In the genomic region with DNA sequence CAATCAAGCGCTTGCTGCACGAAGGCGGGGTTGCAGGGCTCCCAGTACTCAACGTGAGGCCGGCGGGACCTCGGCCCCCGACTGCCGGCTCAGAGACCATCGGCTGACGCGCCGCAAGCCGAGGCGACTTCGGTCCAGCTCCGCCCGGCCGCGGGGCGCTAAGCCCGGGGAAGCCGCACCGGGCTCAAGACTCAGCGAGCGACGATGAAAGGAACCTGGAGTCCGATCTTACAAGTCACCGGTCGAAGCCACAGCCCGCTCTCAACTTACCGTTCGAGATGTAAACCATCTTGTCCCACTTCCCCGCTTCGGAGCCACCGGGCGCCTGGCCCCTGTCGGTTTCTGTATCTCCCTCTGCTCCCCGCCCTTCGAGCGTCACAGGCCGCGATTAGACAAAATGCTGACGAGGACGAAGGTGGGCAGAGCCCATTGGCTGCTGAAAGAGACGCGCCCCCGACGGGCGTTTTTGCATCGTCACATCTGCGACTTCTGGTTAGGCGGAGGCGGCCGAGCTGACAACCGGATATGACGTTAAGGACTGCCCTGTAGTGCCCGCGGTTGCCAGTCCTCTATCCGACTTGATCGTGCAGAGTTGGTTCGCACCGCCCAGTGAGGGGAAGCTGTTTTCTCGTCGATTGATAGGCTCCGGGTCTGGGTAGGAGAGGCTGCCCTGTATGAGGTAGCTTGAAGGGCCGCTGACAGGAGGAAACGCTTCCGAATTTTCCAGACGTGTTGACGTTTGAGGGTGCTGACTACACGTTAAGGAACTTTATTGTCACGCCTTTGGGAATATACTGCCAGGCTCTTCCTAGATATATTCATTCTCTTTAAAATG, we compare ENCODE assay signal across 8 cellular contexts. TPM values are rescaled to one million over a fixed set of nuclear protein-coding genes. Genes with fewer than 3 reads are reported as not detected.
DNase-seq lines count a peak whose midpoint lies in the region; ATAC-seq and TF ChIP-seq lines count a peak whose summit lies in the region.

Gene SELENOK (minus strand): TSS at position 360 of the 835 bp plus-strand sequence.

- no peaks in the 10 kb centered on the region for H3K9me3 ChIP-seq in left ventricle myocardium inferior (replicated peaks)

- H3K27ac Mint-ChIP-seq in progenitor cell of endocrine pancreas: peak within 1 kb of the TSS; percentile 100

- H3K4me1 Mint-ChIP-seq in progenitor cell of endocrine pancreas (ENCODE audit: low read depth): peaks cover 27% of the 10 kb centered on the region

- ATAC-seq in GM18498 (IDR thresholded peaks at IDR 0.05; ENCODE audit: unreplicated experiment): peak; percentile 97
- peak; percentile 96 for ATAC-seq in HG02938 (IDR thresholded peaks at IDR 0.05; ENCODE audit: unreplicated experiment)

- peaks cover 26% of the 10 kb centered on the region for H3K27me3 Mint-ChIP-seq in progenitor cell of endocrine pancreas

- H3K27ac ChIP-seq in angular gyrus (ENCODE audit: low read depth, low read length) (peak within 1 kb of the TSS; percentile 94), left ventricle myocardium inferior (replicated peaks) (peak within 1 kb of the TSS; percentile 91)

- H3K36me3 Mint-ChIP-seq in progenitor cell of endocrine pancreas (ENCODE audit: insufficient read depth): peaks cover 9% of the 10 kb centered on the region

- H3K9me3 Mint-ChIP-seq in progenitor cell of endocrine pancreas (ENCODE audit: low read depth): no peaks in the 10 kb centered on the region

- peaks cover 46% of the 10 kb centered on the region for H3K4me1 ChIP-seq in left ventricle myocardium inferior

- intact Hi-C loops in left ventricle myocardium inferior (cut with micrococcal nuclease): no loop called here

- peak within 1 kb of the TSS; percentile 97 for H3K4me3 Mint-ChIP-seq in progenitor cell of endocrine pancreas (ENCODE audit: low read depth)

- TF ChIP-seq CTCF in left ventricle myocardium inferior (IDR thresholded peaks at IDR 0.05; ENCODE audit: borderline replicate concordance) (no peak), progenitor cell of endocrine pancreas (IDR thresholded peaks at IDR 0.05; ENCODE audit: unreplicated experiment) (no peak)

- H3K36me3 ChIP-seq in left ventricle myocardium inferior: peaks cover 17% of the 10 kb centered on the region

- peak within 1 kb of the TSS; percentile 81 for H3K4me3 ChIP-seq in left ventricle myocardium inferior

- no peaks in the 10 kb centered on the region for H3K27me3 ChIP-seq in left ventricle myocardium inferior (ENCODE audit: low read depth)

- peak; percentile 74 to 91 for DNase-seq in NCI-H187 (lab: John Stamatoyannopoulos, UW)
- DNase-seq in T-helper 2 cell: peak; percentile 86 to 100 (median 96)
- peak; percentile 99 for DNase-seq in left ventricle myocardium inferior
- peak; percentile 92 for DNase-seq in progenitor cell of endocrine pancreas (ENCODE audit: low spot score, unreplicated experiment)
- peak; percentile 99 for DNase-seq in ureter (ENCODE audit: low spot score)

RNA-seq across cellular contexts. Expression of gene SELENOK, which starts in this region (rescaled TPM):
- 126 TPM for total RNA-seq in left ventricle myocardium inferior
- 40.2 and 44.2 TPM in 2 replicates for total RNA-seq in progenitor cell of endocrine pancreas
- total RNA-seq in ureter: 31.9 TPM

Comparison
In these comparisons a context has a peak if more than half of its experiments do, and no peak if none do; other contexts are left out.
1. Peak in every context shown above with its lines: DNase-seq, ATAC-seq, H3K4me3 ChIP-seq and H3K27ac ChIP-seq.